18 cellular contexts compared by ENCODE assay signal in genomic region chr2:238979636-238980035, GRCh38.
DNase-seq lines count a peak whose midpoint lies in the region; ATAC-seq and TF ChIP-seq lines count a peak whose summit lies in the region.
"Had no signal": no experiment of that assay in that cellular context is flagged by ENCODE, and none has a peak within 500 bp of the region (broad histone marks: within the 10 kb centered on the region; RNA-seq: fewer than 3 reads in every experiment).

No MANE protein-coding gene starts in this region.

- H3K4me2 ChIP-seq in IMR-90 (ENCODE audit: low read depth, low read length) (no peak overlapping the region), fibroblast of lung (ENCODE audit: extremely low read depth, insufficient read depth, low read length) (no peak overlapping the region)

- in situ Hi-C loops in IMR-90 (cut with MboI; ENCODE audit: low sequenced_read_pairs) = no loop called here

- no peak overlapping the region for H3K9ac ChIP-seq in IMR-90 (ENCODE audit: low read depth, low read length)
- H3K9ac ChIP-seq in fibroblast of lung (ENCODE audit: insufficient read depth, low read length) = no peak overlapping the region

- H3K4me1 ChIP-seq in IMR-90 (ENCODE audit: control insufficient read depth, insufficient read depth, low read length) (peaks cover 4% of the 10 kb centered on the region), fibroblast of lung (ENCODE audit: control insufficient read depth, extremely low read depth, insufficient read depth, low read length) (peaks cover 5% of the 10 kb centered on the region)
- H3K4me1 ChIP-seq: Caco-2 had no signal

- no peak overlapping the region for H3K23ac ChIP-seq in IMR-90 (ENCODE audit: low read depth, low read length)

- no peak overlapping the region for H2BK120ac ChIP-seq in IMR-90 (ENCODE audit: low read depth, low read length)

- H2AFZ ChIP-seq in IMR-90 (replicated peaks; ENCODE audit: low read length, poor library complexity) = no peak overlapping the region
- H2AFZ ChIP-seq in fibroblast of lung (ENCODE audit: low read length) = no peak overlapping the region

- no peak for ATAC-seq in IMR-90 (ENCODE audit: low read depth)
- no peak for ATAC-seq in HG03039 (IDR thresholded peaks at IDR 0.05; ENCODE audit: unreplicated experiment)
- no peak for ATAC-seq in HG03457 (IDR thresholded peaks at IDR 0.05; ENCODE audit: unreplicated experiment)
- no peak for ATAC-seq in GM18858 (IDR thresholded peaks at IDR 0.05; ENCODE audit: unreplicated experiment)

- CTCF ChIA-PET in IMR-90 (lab: Yijun Ruan, JAX) = no interaction called here
- CTCF ChIA-PET in activated CD4-positive, alpha-beta memory T cell treated with anti-CD3 and anti-CD28 coated beads, Interleukin-2, amount 10 ng/mL, durations not matched to agents 7 days and 5 days (lab: Charles Lee) = interaction anchor here (1.3 kb wide), 1 partner anchor 11 kb away, joined by 6 read pairs; no protein-coding TSS in a partner anchor

- intact Hi-C loops in IMR-90 (cut with micrococcal nuclease) = loop anchor here (10.0 kb wide), 2 partner anchors 195 to 255 kb away; no protein-coding TSS in a partner anchor

- dilution Hi-C loops in IMR-90 (cut with HindIII; ENCODE audit: low sequenced_read_pairs, unreplicated experiment) = no loop called here

- H2BK5ac ChIP-seq in IMR-90 (ENCODE audit: low read depth, low read length, poor library complexity, severe bottlenecking) = no peak overlapping the region

- H4K5ac ChIP-seq in IMR-90 (ENCODE audit: low read depth, low read length) = no peak overlapping the region

- peaks cover 31% of the 10 kb centered on the region for H3K27me3 Mint-ChIP-seq in activated CD4-positive, alpha-beta memory T cell treated with anti-CD3 and anti-CD28 coated beads, Interleukin-2, amount 10 ng/mL, durations not matched to agents 7 days and 5 days
- H3K27me3 Mint-ChIP-seq: IgD-negative memory B cell had no signal

- H3K4me1 Mint-ChIP-seq in activated CD4-positive, alpha-beta memory T cell treated with anti-CD3 and anti-CD28 coated beads, Interleukin-2, amount 10 ng/mL, durations not matched to agents 7 days and 5 days = no peaks in the 10 kb centered on the region
- H3K4me1 Mint-ChIP-seq: IgD-negative memory B cell had no signal

- H3K9me3 Mint-ChIP-seq in activated CD4-positive, alpha-beta memory T cell treated with anti-CD3 and anti-CD28 coated beads, Interleukin-2, amount 10 ng/mL, durations not matched to agents 7 days and 5 days = no peaks in the 10 kb centered on the region

- no peak overlapping the region for H2BK15ac ChIP-seq in IMR-90 (ENCODE audit: low read depth, low read length)

- H3K9me1 ChIP-seq in IMR-90 (ENCODE audit: insufficient read depth, low read length) = peaks cover 3% of the 10 kb centered on the region; the same call in 1 of the 2 replicates

- no peak for TF ChIP-seq CTCF in IMR-90 (conservative IDR thresholded peaks at IDR 0.05; ENCODE audit: low read depth, low read length)
- TF ChIP-seq CTCF in fibroblast of lung (conservative IDR thresholded peaks at IDR 0.05 in 1 of 2, IDR thresholded peaks at IDR 0.05 in 1 of 2; ENCODE audit: low read depth in 1 of 2, low read length in 2 of 2) = no peak

- H3K36me3 ChIP-seq in IMR-90 (ENCODE audit: control insufficient read depth, insufficient read depth, low read length) (no peaks in the 10 kb centered on the region), fibroblast of lung (ENCODE audit: control insufficient read depth, insufficient read depth, low read length) (no peaks in the 10 kb centered on the region)

- no peak overlapping the region for H4K91ac ChIP-seq in IMR-90 (ENCODE audit: insufficient read depth, low read depth, low read length)

- no peak for TF ChIP-seq POLR2A in IMR-90 (IDR thresholded peaks at IDR 0.05; ENCODE audit: low read depth, low read length)

- peaks cover 5% of the 10 kb centered on the region for H3K27me3 ChIP-seq in IMR-90 (ENCODE audit: control insufficient read depth, insufficient read depth, low read length)
- no peaks in the 10 kb centered on the region for H3K27me3 ChIP-seq in fibroblast of lung (ENCODE audit: control insufficient read depth, insufficient read depth, low read length)

- H2AK9ac ChIP-seq in IMR-90 (replicated peaks; ENCODE audit: low read depth, low read length, poor library complexity) = no peak overlapping the region

- no peaks in the 10 kb centered on the region for H3K79me2 ChIP-seq in fibroblast of lung (ENCODE audit: control insufficient read depth, insufficient read depth, low read length)

- no peaks in the 10 kb centered on the region for H3K36me3 Mint-ChIP-seq in activated CD4-positive, alpha-beta memory T cell treated with anti-CD3 and anti-CD28 coated beads, Interleukin-2, amount 10 ng/mL, durations not matched to agents 7 days and 5 days (ENCODE audit: low read depth)

- no peaks in the 10 kb centered on the region for H3K79me1 ChIP-seq in IMR-90 (ENCODE audit: low read depth in 1 of 2, low read length in 2 of 2)

- no peak overlapping the region for H3K27ac Mint-ChIP-seq in activated CD4-positive, alpha-beta memory T cell treated with anti-CD3 and anti-CD28 coated beads, Interleukin-2, amount 10 ng/mL, durations not matched to agents 7 days and 5 days
- H3K27ac Mint-ChIP-seq: CD4-positive, alpha-beta T cell; IgD-negative memory B cell had no signal

- no peak for TF ChIP-seq RAD21 in IMR-90 (IDR thresholded peaks at IDR 0.05; ENCODE audit: low read length)

- no TSS peak for BruUV-seq in IMR-90 (replicated peaks; lab: Mats Ljungman, UMichigan)

- POLR2A ChIA-PET in IMR-90 (lab: Charles Lee; ENCODE audit: unreplicated experiment) = no interaction called here
- POLR2A ChIA-PET in activated CD4-positive, alpha-beta memory T cell treated with anti-CD3 and anti-CD28 coated beads, Interleukin-2, amount 10 ng/mL, durations not matched to agents 7 days and 5 days (lab: Charles Lee) = no interaction called here

- no peak overlapping the region for H3K14ac ChIP-seq in IMR-90 (replicated peaks; ENCODE audit: low read depth, low read length)

- no peak overlapping the region for H3K18ac ChIP-seq in IMR-90 (ENCODE audit: low read depth, low read length)

- H4K20me1 ChIP-seq in IMR-90 (ENCODE audit: insufficient read depth, low read length) (no peaks in the 10 kb centered on the region), fibroblast of lung (ENCODE audit: control insufficient read depth, extremely low read depth, insufficient read depth, low read length) (no peaks in the 10 kb centered on the region)

- H2BK20ac ChIP-seq in IMR-90 (ENCODE audit: low read depth, low read length) = no peak overlapping the region

- H3K4me3 ChIP-seq in IMR-90 (ENCODE audit: insufficient read depth, low read depth, low read length) (no peak overlapping the region), fibroblast of lung (replicated peaks in 1 of 4; ENCODE audit: control extremely low read depth in 1 of 4, insufficient read depth in 1 of 4, low read depth in 3 of 4, low read length in 4 of 4) (no peak overlapping the region)

- no peak overlapping the region for H2AK5ac ChIP-seq in IMR-90 (ENCODE audit: low read depth, low read length)

- H3K9me3 ChIP-seq in IMR-90 (ENCODE audit: control insufficient read depth, insufficient read depth, low read length) (peaks cover 2% of the 10 kb centered on the region; the same call in 1 of the 2 replicates), fibroblast of lung (ENCODE audit: control insufficient read depth, insufficient read depth, low read depth, low read length) (no peaks in the 10 kb centered on the region)
- H3K9me3 ChIP-seq: Caco-2 had no signal

- no peak overlapping the region for H3K56ac ChIP-seq in IMR-90 (ENCODE audit: extremely low read depth, insufficient read depth, low read length)

- H3K27ac ChIP-seq in IMR-90 (ENCODE audit: insufficient read depth, low read length) (no peak overlapping the region), fibroblast of lung (ENCODE audit: insufficient read depth, low read length) (no peak overlapping the region)
- H3K27ac ChIP-seq: C4-2B, HL-60 had no signal

- no peak overlapping the region for H3K4ac ChIP-seq in IMR-90 (ENCODE audit: low read depth, low read length)

- no peak overlapping the region for H3K4me3 Mint-ChIP-seq in activated CD4-positive, alpha-beta memory T cell treated with anti-CD3 and anti-CD28 coated beads, Interleukin-2, amount 10 ng/mL, durations not matched to agents 7 days and 5 days
- H3K4me3 Mint-ChIP-seq: CD4-positive, alpha-beta T cell; IgD-negative memory B cell had no signal

- H4K8ac ChIP-seq in IMR-90 (ENCODE audit: low read depth in 2 of 2, low read length in 2 of 2) = no peak overlapping the region

- WGBS in IMR-90 (ENCODE audit: extremely low coverage in 2 of 2, insufficient read length in 1 of 2), 2 experiments = no CpG with 5 or more reads among the region's 4 CpGs

- DNase-seq in EH (ENCODE audit: low read depth) (peak; percentile 15), IMR-90 (peak; percentile 14), fibroblast of lung (ENCODE audit: low read depth in 2 of 2) (peak; percentile 10 to 46), iris pigment epithelial cell (ENCODE audit: low read depth) (peak; percentile 15)
- no peak for DNase-seq in activated CD4-positive, alpha-beta memory T cell treated with anti-CD3 and anti-CD28 coated beads, Interleukin-2, amount 10 ng/mL, durations not matched to agents 7 days and 5 days
- DNase-seq: ACHN; Caco-2; CD4-positive, alpha-beta T cell; GDM1; GOT3; H7; KBM-7 had no signal

TF ChIP-seq in IMR-90, 13 proteins besides CTCF, POLR2A, EP300 and RAD21 (continues in another document):
- TF ChIP-seq MAFK (IDR thresholded peaks at IDR 0.05; ENCODE audit: low read depth, low read length) (no peak), RCOR1 (IDR thresholded peaks at IDR 0.05; ENCODE audit: insufficient replicate concordance, low read length) (no peak), CHD1 (IDR thresholded peaks at IDR 0.05; ENCODE audit: low read depth, low read length) (no peak), SMC3 (IDR thresholded peaks at IDR 0.05; ENCODE audit: low read depth, low read length) (no peak), CEBPB (IDR thresholded peaks at IDR 0.05; ENCODE audit: low read depth, low read length) (no peak), BHLHE40 (IDR thresholded peaks at IDR 0.05; ENCODE audit: low read depth, low read length) (no peak)
- TF ChIP-seq, protein P1, sequence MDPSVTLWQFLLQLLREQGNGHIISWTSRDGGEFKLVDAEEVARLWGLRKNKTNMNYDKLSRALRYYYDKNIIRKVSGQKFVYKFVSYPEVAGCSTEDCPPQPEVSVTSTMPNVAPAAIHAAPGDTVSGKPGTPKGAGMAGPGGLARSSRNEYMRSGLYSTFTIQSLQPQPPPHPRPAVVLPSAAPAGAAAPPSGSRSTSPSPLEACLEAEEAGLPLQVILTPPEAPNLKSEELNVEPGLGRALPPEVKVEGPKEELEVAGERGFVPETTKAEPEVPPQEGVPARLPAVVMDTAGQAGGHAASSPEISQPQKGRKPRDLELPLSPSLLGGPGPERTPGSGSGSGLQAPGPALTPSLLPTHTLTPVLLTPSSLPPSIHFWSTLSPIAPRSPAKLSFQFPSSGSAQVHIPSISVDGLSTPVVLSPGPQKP (IDR thresholded peaks at IDR 0.05; ENCODE audit: borderline replicate concordance, low read depth, low read length) = no peak
